In the genomic region with DNA sequence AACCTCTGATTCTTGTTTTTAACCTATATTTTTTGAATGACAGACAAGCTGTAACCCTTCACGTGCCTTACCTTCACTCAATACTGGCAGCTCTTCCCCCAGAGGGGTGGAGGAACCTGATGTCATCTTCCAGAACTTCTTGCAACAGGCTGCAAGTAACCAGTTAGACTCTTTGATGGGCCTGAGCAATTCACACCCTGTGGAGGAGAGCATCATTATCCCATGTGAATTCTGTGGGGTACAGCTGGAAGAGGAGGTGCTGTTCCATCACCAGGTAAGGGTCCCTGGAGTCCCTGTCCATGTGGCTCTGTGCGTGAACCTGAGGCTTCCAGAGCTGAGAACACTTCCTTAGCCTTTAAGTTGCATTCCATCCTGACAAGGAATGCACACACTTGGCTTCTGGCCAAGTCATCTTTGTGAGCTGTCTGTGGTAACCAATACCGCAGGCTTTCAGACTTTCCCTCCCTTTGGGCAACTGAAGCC, we compare ENCODE assay signal across 15 cellular contexts. TPM values are rescaled to one million over a fixed set of nuclear protein-coding genes. Genes with fewer than 3 reads are reported as not detected.
DNase-seq lines count a peak whose midpoint lies in the region; FAIRE-seq and TF ChIP-seq lines count a peak whose summit lies in the region.
"Had no signal": no experiment of that assay in that cellular context is flagged by ENCODE, and none has a peak within 500 bp of the region (broad histone marks: within the 10 kb centered on the region; RNA-seq: fewer than 3 reads in every experiment).

No MANE protein-coding gene starts in this region.

- H3K4me1 Mint-ChIP-seq in MCF 10A (ENCODE audit: insufficient read depth, unreplicated experiment) = peaks cover 6% of the 10 kb centered on the region
- H3K4me1 Mint-ChIP-seq: natural killer cell had no signal

- H3K27ac ChIP-seq in breast epithelium (no peak overlapping the region), SJCRH30 (no peak overlapping the region), spleen (peak overlapping the region in 3 of 8 donors; percentile 30 to 44 (median 43))
- H3K27ac ChIP-seq: body of pancreas had no signal

- BruUV-seq in MCF 10A (replicated peaks; lab: Mats Ljungman, UMichigan) = no TSS peak

- TF ChIP-seq CTCF in MCF 10A (IDR thresholded peaks at IDR 0.05; ENCODE audit: unreplicated experiment) = no peak
- TF ChIP-seq CTCF in breast epithelium (IDR thresholded peaks at IDR 0.05) = no peak
- TF ChIP-seq CTCF in spleen (IDR thresholded peaks at IDR 0.05 in 8 of 11, conservative IDR thresholded peaks at IDR 0.05 in 3 of 11) = no peak

- H3K9me3 Mint-ChIP-seq in MCF 10A (ENCODE audit: unreplicated experiment) = no peaks in the 10 kb centered on the region
- H3K9me3 Mint-ChIP-seq: CD8-positive, alpha-beta T cell; natural killer cell had no signal

- H3K27ac Mint-ChIP-seq in MCF 10A (ENCODE audit: low read depth, unreplicated experiment) = no peak overlapping the region
- H3K27ac Mint-ChIP-seq: CD8-positive, alpha-beta T cell; natural killer cell had no signal

- H3K36me3 Mint-ChIP-seq in MCF 10A (ENCODE audit: insufficient read depth, unreplicated experiment) = peaks cover 97% of the 10 kb centered on the region

- H3K4me3 ChIP-seq in breast epithelium (no peak overlapping the region), SJCRH30 (no peak overlapping the region), spleen (no peak overlapping the region)
- H3K4me3 ChIP-seq: body of pancreas had no signal

- peaks cover 19% of the 10 kb centered on the region for H3K36me3 ChIP-seq in breast epithelium
- H3K36me3 ChIP-seq in SJCRH30 = peaks cover 48% of the 10 kb centered on the region
- H3K36me3 ChIP-seq in spleen = peaks cover 13 to 100% (median 96%) of the 10 kb centered on the region in 6 donors

- WGBS in spleen, 5 donors = 78 to 97% (median 86%) methylated on average over 3 of the region's 3 CpGs

- DNase-seq in MCF 10A (ENCODE audit: unreplicated experiment) (peak; percentile 75), breast epithelium (ENCODE audit: low spot score in 2 of 2) (no peak), SJCRH30 (peak; percentile 44 to 45), fibroblast of the conjunctiva (ENCODE audit: low read depth) (peak; percentile 40), urothelium cell line (ENCODE audit: low spot score) (peak; percentile 80), GF-D8 (lab: John Stamatoyannopoulos, UW) (no peak), spleen (no peak), GDM1 (lab: John Stamatoyannopoulos, UW) (no peak)
- DNase-seq: activated CD4-positive, alpha-beta T cell treated with anti-CD3 and anti-CD28 coated beads for 1 hour; natural killer cell; NCI-H1092 treated with DMSO at 0.1 percent for 48 hours; RPMI8226 had no signal

- no peak for FAIRE-seq in urothelium cell line (lab: Jason Lieb, UNC)
- FAIRE-seq: GM12891 had no signal

- POLR2A ChIA-PET in MCF 10A (lab: Yijun Ruan, JAX) = interaction anchor here (0.7 to 1.4 kb wide), 2 partner anchors 23 to 39 kb away, joined by 3 to 7 read pairs; a partner anchor contains a TSS

- H3K4me1 ChIP-seq in breast epithelium (no peaks in the 10 kb centered on the region), SJCRH30 (no peaks in the 10 kb centered on the region), spleen (peaks cover 0 to 34% (median 6%) of the 10 kb centered on the region in 6 donors)
- H3K4me1 ChIP-seq: body of pancreas had no signal

- CTCF ChIA-PET in MCF 10A (lab: Yijun Ruan, JAX) = no interaction called here

- H3K9me3 ChIP-seq in breast epithelium (no peaks in the 10 kb centered on the region), SJCRH30 (replicated peaks) (no peaks in the 10 kb centered on the region), spleen (no peaks in the 10 kb centered on the region)
- H3K9me3 ChIP-seq: body of pancreas had no signal

- no peaks in the 10 kb centered on the region for H3K27me3 Mint-ChIP-seq in MCF 10A (ENCODE audit: insufficient read depth, unreplicated experiment)

- intact Hi-C loops in MCF 10A (cut with micrococcal nuclease) (no loop called here), breast epithelium (cut with DNase I; ENCODE audit: low total_unique reads) (no loop called here), spleen (cut with DNase I; ENCODE audit: low total_unique reads) (no loop called here)

- H3K4me3 Mint-ChIP-seq in MCF 10A (ENCODE audit: unreplicated experiment) = no peak overlapping the region
- H3K4me3 Mint-ChIP-seq: CD8-positive, alpha-beta T cell; natural killer cell had no signal

- no peak for TF ChIP-seq POLR2A in breast epithelium (IDR thresholded peaks at IDR 0.05)
- TF ChIP-seq POLR2A in spleen (IDR thresholded peaks at IDR 0.05) = no peak

- no peaks in the 10 kb centered on the region for H3K27me3 ChIP-seq in breast epithelium
- no peaks in the 10 kb centered on the region for H3K27me3 ChIP-seq in SJCRH30
- no peaks in the 10 kb centered on the region for H3K27me3 ChIP-seq in spleen (replicated peaks in 1 of 7)
- H3K27me3 ChIP-seq: body of pancreas had no signal

RNA-seq across cellular contexts. Expression of a gene that starts 22.7 kb away (rescaled TPM):
- total RNA-seq in MCF 10A (2022) (23.4 and 29.7 TPM in 2 replicates), breast epithelium (10 to 100 TPM; 25.9 to 64.2 (median 54.4) TPM), spleen (10 to 100 TPM; 47.3 to 63.4 (median 54.8) TPM)
- 23.0 and 23.5 TPM in 2 replicates for total RNA-seq in SJCRH30 (2014; rRNA removed; shearing (Covaris generic))
- polyA plus RNA-seq in spleen = 10 to 100 TPM; 18.6 to 31.2 (median 19.2) TPM

RNA-seq across cellular contexts. Expression of a gene that starts 39.5 kb away (rescaled TPM):
- 37.1 and 39.2 TPM in 2 replicates for total RNA-seq in MCF 10A (2022)
- 10 to 100 TPM; 16.8 to 48.3 (median 37.0) TPM for total RNA-seq in breast epithelium
- total RNA-seq in SJCRH30 (2014; rRNA removed; shearing (Covaris generic)) = 25.7 and 31.1 TPM in 2 replicates
- total RNA-seq in spleen = 10 to 100 TPM; 25.6 to 40.3 (median 29.8) TPM
- 1 to 10 TPM; 4.3 to 5.9 (median 5.3) TPM for polyA plus RNA-seq in spleen

Comparison
In these comparisons a context has a peak if more than half of its experiments do, and no peak if none do; other contexts are left out.
1. DNase-seq: peak in MCF 10A (single experiment), SJCRH30 (2 of 2), fibroblast of the conjunctiva (single experiment) and urothelium cell line (single experiment); none in breast epithelium (0 of 2), GF-D8 (single experiment), spleen (single experiment) and GDM1 (single experiment).